Comparison of ENCODE assay signal across 14 cellular contexts in genomic region chr7:11749629-11750028, GRCh38.
DNase-seq lines count a peak whose midpoint lies in the region; ATAC-seq lines count a peak whose summit lies in the region.
"Had no signal": no experiment of that assay in that cellular context is flagged by ENCODE, and none has a peak within 500 bp of the region (broad histone marks: within the 10 kb centered on the region; RNA-seq: fewer than 3 reads in every experiment).

No MANE protein-coding gene starts in this region.

- ATAC-seq in HG03342 (IDR thresholded peaks at IDR 0.05; ENCODE audit: unreplicated experiment) (no peak), GM21786 (IDR thresholded peaks at IDR 0.05; ENCODE audit: unreplicated experiment) (no peak)

- DNase-seq in COLO668 (lab: John Stamatoyannopoulos, UW; ENCODE audit: unreplicated experiment) (peak; percentile 56), HPDE6-E6E7 (ENCODE audit: extremely low spot score) (peak; percentile 3), SW480 (ENCODE audit: low spot score) (peak; percentile 91), iris pigment epithelial cell (ENCODE audit: low read depth) (peak; percentile 11), GM19240 (ENCODE audit: insufficient read length, low spot score) (no peak)
- DNase-seq in effector CD8-positive, alpha-beta T cell (lab: John Stamatoyannopoulos, UW): no peak
- DNase-seq: COR-L47; IMR-90; NCI-H1930; NCI-H2227 treated with DMSO at 0.1 percent for 48 hours; NK-92 treated with Interleukin-12 subunit alpha and Interleukin-12 subunit beta, amount 100 ng/mL, for 24 hours; SJCRH30 had no signal

Comparison
In these comparisons a context has a peak if more than half of its experiments do, and no peak if none do; other contexts are left out.
1. DNase-seq: peak in COLO668 (single experiment), HPDE6-E6E7 (single experiment), SW480 (single experiment) and iris pigment epithelial cell (single experiment); none in effector CD8-positive, alpha-beta T cell (single experiment) and GM19240 (single experiment).